Comparison of ENCODE assay signal across 9 cellular contexts in the genomic region with DNA sequence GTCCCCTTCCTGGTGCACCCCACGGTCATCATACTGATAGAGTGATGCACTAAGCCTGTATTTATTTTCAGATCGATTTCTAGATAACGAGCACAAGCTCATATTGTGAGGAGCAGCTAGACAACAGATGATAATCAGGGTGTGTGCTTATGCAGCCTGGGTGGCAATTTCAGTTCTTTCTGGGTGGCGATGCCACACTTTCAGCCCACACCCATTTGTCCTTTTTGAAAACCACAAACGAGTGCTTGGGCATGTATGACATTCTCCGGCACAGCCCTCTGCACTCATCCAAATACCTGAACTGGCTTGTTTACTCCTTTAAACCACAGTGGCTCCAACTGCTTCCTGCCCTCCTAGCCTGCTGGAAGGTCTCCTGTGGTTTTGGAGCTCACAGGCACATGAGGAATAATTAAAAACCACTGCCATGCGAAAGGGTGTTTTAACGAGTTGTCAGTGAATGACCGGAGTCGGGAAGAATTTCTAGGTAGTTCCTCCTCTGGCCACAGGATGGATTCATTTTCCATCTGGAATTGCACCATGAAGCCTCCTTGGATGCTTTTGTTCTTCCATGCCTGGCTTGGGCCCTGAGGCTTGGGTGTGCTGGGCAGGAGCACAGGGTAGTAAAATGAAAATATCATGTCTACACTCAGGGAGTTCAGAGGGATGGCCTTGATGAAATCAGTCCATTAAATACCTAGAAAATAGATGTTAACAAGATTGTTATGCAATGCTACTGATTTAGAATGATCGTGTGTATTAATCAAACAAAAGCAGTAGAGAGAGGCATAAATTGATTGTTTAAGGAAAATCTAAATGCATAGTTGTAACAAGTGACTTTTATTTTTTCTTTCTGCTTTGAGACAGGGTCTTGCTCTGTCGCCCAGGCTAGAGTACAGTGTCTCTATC. TPM values are rescaled to one million over a fixed set of nuclear protein-coding genes. Genes with fewer than 3 reads are reported as not detected.
A peak's percentile ranks its signal among the peaks of the same experiment; 100 is the strongest.
DNase-seq lines count a peak whose midpoint lies in the region; ATAC-seq and TF ChIP-seq lines count a peak whose summit lies in the region.
"Had no signal": no experiment of that assay in that cellular context is flagged by ENCODE, and none has a peak within 500 bp of the region (broad histone marks: within the 10 kb centered on the region; RNA-seq: fewer than 3 reads in every experiment).

No MANE protein-coding gene starts in this region.

- CTCF ChIA-PET in GM10248 (lab: Yijun Ruan, JAX): interaction anchor here (0.9 to 3.0 kb wide), 11 partner anchors 8 to 222 kb away, joined by 3 to 23 read pairs (median 11); no protein-coding TSS in a partner anchor

- POLR2A ChIA-PET in GM10248 (lab: Yijun Ruan, JAX): no interaction called here

- peak; percentile 52 for DNase-seq in HS-27A (ENCODE audit: low read depth)
- DNase-seq in iPS-NIHi11 (ENCODE audit: low spot score): peak; percentile 31
- no peak for DNase-seq in tibial nerve (ENCODE audit: low spot score in 2 of 2)
- no peak for DNase-seq in GM10248 (ENCODE audit: extremely low spot score)
- DNase-seq in gastrocnemius medialis: no peak
- no peak for DNase-seq in cardiac septum (ENCODE audit: low spot score)
- DNase-seq: naive B cell had no signal

- peaks cover 0 to 12% (median 0%) of the 10 kb centered on the region in 4 donors for H3K4me1 ChIP-seq in tibial nerve
- no peaks in the 10 kb centered on the region for H3K4me1 ChIP-seq in gastrocnemius medialis

- no peaks in the 10 kb centered on the region for H3K9me3 ChIP-seq in tibial nerve
- no peaks in the 10 kb centered on the region for H3K9me3 ChIP-seq in gastrocnemius medialis

- intact Hi-C loops in gastrocnemius medialis (cut with DNase I; ENCODE audit: low total_unique reads): no loop called here
- intact Hi-C loops in cardiac septum (cut with DNase I): loop anchor here (10.0 kb wide), 1 partner anchor 114 kb away; no protein-coding TSS in a partner anchor

- no peak for ATAC-seq in gastrocnemius medialis

- H3K27ac ChIP-seq in C4-2B (peak overlapping the region; percentile 58), VCaP (peak overlapping the region; percentile 66), tibial nerve (no peak overlapping the region), gastrocnemius medialis (no peak overlapping the region)

- H3K27me3 ChIP-seq in tibial nerve (no peaks in the 10 kb centered on the region), gastrocnemius medialis (no peaks in the 10 kb centered on the region)

- TF ChIP-seq CTCF in C4-2B (conservative IDR thresholded peaks at IDR 0.05) (peak; percentile 66), VCaP (conservative IDR thresholded peaks at IDR 0.05) (peak; percentile 63), tibial nerve (IDR thresholded peaks at IDR 0.05) (peak in 2 of 5 experiments; percentile 13 to 36), GM10248 (IDR thresholded peaks at IDR 0.05; ENCODE audit: control extremely low read depth, extremely low read depth, low read depth, missing control alignments) (no peak), gastrocnemius medialis (IDR thresholded peaks at IDR 0.05 in 4 of 5, conservative IDR thresholded peaks at IDR 0.05 in 1 of 5) (no peak)

- no peak for TF ChIP-seq EP300 in tibial nerve (IDR thresholded peaks at IDR 0.05)

- H3K36me3 ChIP-seq in tibial nerve (no peaks in the 10 kb centered on the region), gastrocnemius medialis (no peaks in the 10 kb centered on the region)

- in situ Hi-C loops in gastrocnemius medialis (cut with MboI; ENCODE audit: low sequenced_read_pairs in 4 of 4): no loop called here

- WGBS in tibial nerve, 2 donors: 59 to 62% methylated on average over 12 of the region's 12 CpGs

- TF ChIP-seq POLR2A in tibial nerve (IDR thresholded peaks at IDR 0.05): no peak
- no peak for TF ChIP-seq POLR2A in gastrocnemius medialis (IDR thresholded peaks at IDR 0.05)

- H3K4me3 ChIP-seq in tibial nerve (no peak overlapping the region), gastrocnemius medialis (no peak overlapping the region)

RNA-seq across cellular contexts. Expression of a gene that starts 52.4 kb away (rescaled TPM):
- 100 to 1,000 TPM; 288 to 483 (median 404) TPM for total RNA-seq in tibial nerve
- total RNA-seq in gastrocnemius medialis: 100 to 1,000 TPM; 242 to 379 (median 368) TPM
- total RNA-seq in cardiac septum: 715 TPM

Comparison
In these comparisons a context has a peak if more than half of its experiments do, and no peak if none do; other contexts are left out.
1. H3K27ac ChIP-seq: peak in C4-2B (single experiment) and VCaP (single experiment); none in tibial nerve (0 of 4) and gastrocnemius medialis (0 of 4).
2. CTCF ChIP-seq: peak in C4-2B (single experiment) and VCaP (single experiment); none in GM10248 (single experiment) and gastrocnemius medialis (0 of 5).
3. DNase-seq: peak in HS-27A (single experiment) and iPS-NIHi11 (single experiment); none in tibial nerve (0 of 2), GM10248 (single experiment), gastrocnemius medialis (0 of 2) and cardiac septum (single experiment).